Comparison of ENCODE assay signal across 8 cellular contexts in genomic region chr19:41521860-41522555, GRCh38. TPM values are rescaled to one million over a fixed set of nuclear protein-coding genes. Genes with fewer than 3 reads are reported as not detected.
A peak's percentile ranks its signal among the peaks of the same experiment; 100 is the strongest.
DNase-seq lines count a peak whose midpoint lies in the region; ATAC-seq and TF ChIP-seq lines count a peak whose summit lies in the region.

No MANE protein-coding gene starts in this region.

- peak overlapping the region; percentile 68 to 86 for H3K27ac Mint-ChIP-seq in natural killer cell treated with Interleukin-12 subunit alpha and Interleukin-12 subunit beta and Interleukin-15 and Interleukin-18, amount 100 ng/mL, for 72 hours

- H3K9me2 ChIP-seq in SK-N-SH: no peaks in the 10 kb centered on the region

- H3K27me3 Mint-ChIP-seq in natural killer cell treated with Interleukin-12 subunit alpha and Interleukin-12 subunit beta and Interleukin-15 and Interleukin-18, amount 100 ng/mL, for 72 hours: peaks cover 27 to 32% of the 10 kb centered on the region in 2 donors

- TF ChIP-seq EP300 in SK-N-SH (IDR thresholded peaks at IDR 0.05; ENCODE audit: borderline replicate concordance in 1 of 2, low read depth in 1 of 2, low read length in 1 of 2): no peak

- H3K4me1 ChIP-seq in SK-N-SH (ENCODE audit: control insufficient read depth in 1 of 2, insufficient read depth in 2 of 2, low read depth in 1 of 2, low read length in 1 of 2): 0 out of 4 replicates have a peak, but pooled peaks cover 0 to 4% of the 10 kb centered on the region in 2 experiments

- POLR2A ChIA-PET in SK-N-SH (lab: Yijun Ruan, JAX): no interaction called here

- H3K4me3 Mint-ChIP-seq in natural killer cell treated with Interleukin-12 subunit alpha and Interleukin-12 subunit beta and Interleukin-15 and Interleukin-18, amount 100 ng/mL, for 72 hours: peak overlapping the region; percentile 77

- 0 out of 2 replicates have a peak, but pooled peaks have one; percentile 2 for TF ChIP-seq RAD21 in SK-N-SH (IDR thresholded peaks at IDR 0.05; ENCODE audit: low read length)

- no peaks in the 10 kb centered on the region for H3K36me3 Mint-ChIP-seq in natural killer cell treated with Interleukin-12 subunit alpha and Interleukin-12 subunit beta and Interleukin-15 and Interleukin-18, amount 100 ng/mL, for 72 hours

- no peak overlapping the region for H3K4me3 ChIP-seq in H7 (ENCODE audit: insufficient read depth, low read depth, low read length)
- H3K4me3 ChIP-seq in SK-N-SH (ENCODE audit: low read depth in 2 of 2, low read length in 1 of 2): peak overlapping the region in 1 of 2 experiments; percentile 49; a peak in 1 of 4 replicates

- ATAC-seq in natural killer cell treated with Interleukin-12 subunit alpha and Interleukin-12 subunit beta and Interleukin-15 and Interleukin-18, amount 100 ng/mL, for 72 hours: peak; percentile 81
- ATAC-seq in GM21360 (IDR thresholded peaks at IDR 0.05; ENCODE audit: unreplicated experiment) (no peak), GM19328 (IDR thresholded peaks at IDR 0.05; ENCODE audit: unreplicated experiment) (no peak)

- no peak overlapping the region for H3K9ac ChIP-seq in SK-N-SH

- H3K4me2 ChIP-seq in SK-N-SH: peak overlapping the region; percentile 70

- H3K4me1 Mint-ChIP-seq in natural killer cell treated with Interleukin-12 subunit alpha and Interleukin-12 subunit beta and Interleukin-15 and Interleukin-18, amount 100 ng/mL, for 72 hours (ENCODE audit: low read depth in 2 of 2): peaks cover 23 to 25% of the 10 kb centered on the region in 2 donors

- H3K27me3 ChIP-seq in H7 (ENCODE audit: control insufficient read depth, insufficient read depth, low read length) (peaks cover 5% of the 10 kb centered on the region), SK-N-SH (ENCODE audit: insufficient read depth) (peaks cover 75% of the 10 kb centered on the region)

- WGBS in SK-N-SH (ENCODE audit: low lambda C conversion rate): 3% methylated on average over 23 of the region's 58 CpGs

- no peaks in the 10 kb centered on the region for H4K20me1 ChIP-seq in SK-N-SH (ENCODE audit: insufficient read depth)

- peak; percentile 23; the same call in 1 of the 2 replicates for TF ChIP-seq CTCF in SK-N-SH (IDR thresholded peaks at IDR 0.05)

- CTCF ChIA-PET in SK-N-SH (lab: Yijun Ruan, JAX): interaction anchor here (0.9 kb wide), 1 partner anchor 37 kb away, joined by 3 read pairs; no protein-coding TSS in a partner anchor

- DNase-seq in H7: peak; percentile 58
- peak; percentile 51 for DNase-seq in SK-N-SH
- no peak for DNase-seq in caudate nucleus (lab: John Stamatoyannopoulos, UW)
- DNase-seq in natural killer cell treated with Interleukin-12 subunit alpha and Interleukin-12 subunit beta and Interleukin-15 and Interleukin-18, amount 100 ng/mL, for 72 hours (ENCODE audit: low spot score): no peak
- no peak for DNase-seq in DMS 273 treated with DMSO at 0.1 percent for 48 hours (lab: John Stamatoyannopoulos, UW)
- DNase-seq in HCEC 1CT: no peak

- H3K9me3 ChIP-seq in SK-N-SH: no peaks in the 10 kb centered on the region

- no peaks in the 10 kb centered on the region for H3K79me2 ChIP-seq in SK-N-SH (ENCODE audit: insufficient read depth)

- H3K27ac ChIP-seq in SK-N-SH (ENCODE audit: low read depth in 2 of 2, low read length in 1 of 2) (no peak overlapping the region), caudate nucleus (ENCODE audit: low read depth, low read length) (peak overlapping the region; percentile 36)

- no peaks in the 10 kb centered on the region for H3K9me3 Mint-ChIP-seq in natural killer cell treated with Interleukin-12 subunit alpha and Interleukin-12 subunit beta and Interleukin-15 and Interleukin-18, amount 100 ng/mL, for 72 hours

- no peaks in the 10 kb centered on the region for H3K36me3 ChIP-seq in H7 (replicated peaks; ENCODE audit: control insufficient read depth, insufficient read depth, low read length)
- H3K36me3 ChIP-seq in SK-N-SH (replicated peaks in 1 of 2; ENCODE audit: control insufficient read depth in 1 of 2, insufficient read depth in 2 of 2, low read length in 1 of 2): no peaks in the 10 kb centered on the region

- 0 out of 2 replicates have a peak overlapping the region, but pooled peaks have one; percentile 35 for H2AFZ ChIP-seq in SK-N-SH (ENCODE audit: low read depth)

- no peaks in the 10 kb centered on the region for H3F3A ChIP-seq in SK-N-SH (replicated peaks; ENCODE audit: insufficient read depth)

TF ChIP-seq in SK-N-SH, 30 proteins besides CTCF, POLR2A, EP300 and RAD21:
- no peak for TF ChIP-seq GATA2 (CRISPR knock-in tag; IDR thresholded peaks at IDR 0.05)
- TF ChIP-seq REST (IDR thresholded peaks at IDR 0.05; ENCODE audit: low read depth, low read length): no peak
- TF ChIP-seq PBX3 (IDR thresholded peaks at IDR 0.05): no peak
- TF ChIP-seq EZH2phosphoT487 (IDR thresholded peaks at IDR 0.05; ENCODE audit: borderline replicate concordance, low read depth): no peak; the same call in 1 of the 2 replicates
- TF ChIP-seq TCF12 (IDR thresholded peaks at IDR 0.05): no peak
- no peak for TF ChIP-seq RXRA (IDR thresholded peaks at IDR 0.05; ENCODE audit: borderline replicate concordance, low read depth)
- TF ChIP-seq POLR2AphosphoS5 (IDR thresholded peaks at IDR 0.05; ENCODE audit: low read depth, low read length): no peak
- no peak for TF ChIP-seq RCOR1 (IDR thresholded peaks at IDR 0.05; ENCODE audit: low read length)
- no peak for TF ChIP-seq SIN3A (IDR thresholded peaks at IDR 0.05; ENCODE audit: borderline replicate concordance, low read depth, low read length)
- TF ChIP-seq MEF2A (IDR thresholded peaks at IDR 0.05; ENCODE audit: borderline replicate concordance, low read depth): no peak

RNA-seq across cellular contexts. Expression of gene CEACAM21, which starts 54.0 kb away (rescaled TPM):
- not detected in 2 replicates for total RNA-seq in H7 (2014; rRNA removed; shearing (Covaris generic))
- not detected in 2 replicates for polyA plus RNA-seq in SK-N-SH (2012; rRNA removed)
- not detected in 2 replicates for polyA plus RNA-seq in SK-N-SH (2012; cell fraction: cytosol; rRNA removed)
- polyA plus RNA-seq in SK-N-SH (2012; cell fraction: nucleus; rRNA removed): not detected in 2 replicates
- total RNA-seq in natural killer cell treated with Interleukin-12 subunit alpha and Interleukin-12 subunit beta and Interleukin-15 and Interleukin-18, amount 100 ng/mL, for 72 hours: 10 to 100 TPM in 1 of 2 donors, 1 to 10 TPM in 1; 9.7 to 20.6 TPM

Comparison
In these comparisons a context has a peak if more than half of its experiments do, and no peak if none do; other contexts are left out.
1. DNase-seq: peak in H7 (single experiment) and SK-N-SH (single experiment); none in caudate nucleus (0 of 61), natural killer cell treated with Interleukin-12 subunit alpha and Interleukin-12 subunit beta and Interleukin-15 and Interleukin-18, amount 100 ng/mL, for 72 hours (single experiment), DMS 273 treated with DMSO at 0.1 percent for 48 hours (single experiment) and HCEC 1CT (single experiment).
2. ATAC-seq: peak in natural killer cell treated with Interleukin-12 subunit alpha and Interleukin-12 subunit beta and Interleukin-15 and Interleukin-18, amount 100 ng/mL, for 72 hours (2 of 2); none in GM21360 (single experiment) and GM19328 (single experiment).
3. RNA of gene CEACAM21, which starts 54.0 kb away (total RNA-seq): 9.7 to 20.6 TPM in natural killer cell treated with Interleukin-12 subunit alpha and Interleukin-12 subunit beta and Interleukin-15 and Interleukin-18, amount 100 ng/mL, for 72 hours; not detected in H7; every median in the first group is over 10 times any median in the second.